Comparison of ENCODE assay signal across 27 cellular contexts in genomic region chr22:19708323-19709011, GRCh38. TPM values are rescaled to one million over a fixed set of nuclear protein-coding genes. Genes with fewer than 3 reads are reported as not detected.
DNase-seq lines count a peak whose midpoint lies in the region; ATAC-seq, FAIRE-seq and TF ChIP-seq lines count a peak whose summit lies in the region.
"Had no signal": no experiment of that assay in that cellular context is flagged by ENCODE, and none has a peak within 500 bp of the region (broad histone marks: within the 10 kb centered on the region; RNA-seq: fewer than 3 reads in every experiment).

No MANE protein-coding gene starts in this region.

- intact Hi-C loops in kidney (cut with DNase I): no loop called here

- ATAC-seq in RWPE2 (ENCODE audit: low read depth): no peak
- peak; percentile 3 for ATAC-seq in stimulated activated effector memory CD8-positive, alpha-beta T cell treated with anti-CD3 and anti-CD28 coated beads, Interleukin-12 subunit alpha, Interleukin-12 subunit beta, amount 100 ng/mL, for 72 hours
- no peak for ATAC-seq in HG02938 (IDR thresholded peaks at IDR 0.05; ENCODE audit: unreplicated experiment)
- ATAC-seq: activated CD8-positive, alpha-beta memory T cell treated with anti-CD3 and anti-CD28 coated beads, Interleukin-2, amount 10 ng/mL, durations not matched to agents 7 days and 5 days had no signal

- TF ChIP-seq CTCF in RWPE2 (IDR thresholded peaks at IDR 0.05; ENCODE audit: poor library complexity, severe bottlenecking): no peak
- no peak for TF ChIP-seq CTCF in kidney (IDR thresholded peaks at IDR 0.05; ENCODE audit: borderline replicate concordance, extremely low read depth, insufficient read depth)
- TF ChIP-seq CTCF in endothelial cell (IDR thresholded peaks at IDR 0.05; ENCODE audit: unreplicated experiment): no peak

- H3K9ac ChIP-seq in kidney (ENCODE audit: low read length in 2 of 2): no peak overlapping the region
- H3K9ac ChIP-seq: parathyroid adenoma had no signal

- in situ Hi-C loops in KBM-7 (cut with MboI; ENCODE audit: low pct_unique_long_range_greater_than_20kb, low sequenced_read_pairs): no loop called here

- no peaks in the 10 kb centered on the region for H3K27me3 ChIP-seq in RWPE2 (ENCODE audit: insufficient read depth, poor library complexity, severe bottlenecking)
- H3K27me3 ChIP-seq: ascending aorta, uterus had no signal

- FAIRE-seq in GM12891 (lab: Jason Lieb, UNC): no peak
- no peak for FAIRE-seq in kidney (lab: Jason Lieb, UNC)
- FAIRE-seq: endothelial cell of umbilical vein, GM19239 had no signal

- H3K9me3 ChIP-seq in RWPE2 (ENCODE audit: severe bottlenecking) (no peaks in the 10 kb centered on the region), kidney (ENCODE audit: control insufficient read depth in 1 of 2, low read length in 2 of 2) (no peaks in the 10 kb centered on the region)
- H3K9me3 ChIP-seq: ascending aorta, uterus had no signal

- no peak overlapping the region for H3K4me3 Mint-ChIP-seq in stimulated activated effector memory CD8-positive, alpha-beta T cell treated with anti-CD3 and anti-CD28 coated beads, Interleukin-12 subunit alpha, Interleukin-12 subunit beta, amount 100 ng/mL, for 72 hours
- no peak overlapping the region for H3K4me3 Mint-ChIP-seq in endothelial cell (ENCODE audit: unreplicated experiment)
- H3K4me3 Mint-ChIP-seq: activated CD4-positive, alpha-beta T cell treated with anti-CD3 and anti-CD28 coated beads, Interleukin-2, amount 10 ng/mL, durations not matched to agents 7 days and 5 days; activated CD8-positive, alpha-beta memory T cell treated with anti-CD3 and anti-CD28 coated beads, Interleukin-2, amount 10 ng/mL, durations not matched to agents 7 days and 5 days; activated naive CD4-positive, alpha-beta T cell treated with anti-CD3 and anti-CD28 coated beads, Interleukin-2, amount 50 U/mL, for 24 hours; activated T-helper 1 cell treated with anti-CD3 and anti-CD28 coated beads, Interleukin-12 subunit alpha, Interleukin-12 subunit beta, Interleukin-2, Interleukin-4 antibody, amounts not matched to agents 30 ng/mL and 10 ng/mL and 1 ng/mL, durations not matched to agents 14 hours and 24 hours and 36 hours; nephron progenitor cell; T-helper 2 cell treated with Interferon-gamma antibody and Interleukin-4, amounts not matched to agents 5 μg/mL and 100 μg/mL, for 36 hours had no signal

- peaks cover 11% of the 10 kb centered on the region for H3K27me3 Mint-ChIP-seq in endothelial cell (ENCODE audit: unreplicated experiment)

- no peaks in the 10 kb centered on the region for H3K36me3 ChIP-seq in RWPE2 (ENCODE audit: low read depth)
- no peaks in the 10 kb centered on the region for H3K36me3 ChIP-seq in kidney (ENCODE audit: control insufficient read depth in 1 of 2, insufficient read depth in 2 of 2, low read length in 2 of 2)
- H3K36me3 ChIP-seq: ascending aorta, uterus had no signal

- no peaks in the 10 kb centered on the region for H3K4me1 Mint-ChIP-seq in stimulated activated effector memory CD8-positive, alpha-beta T cell treated with anti-CD3 and anti-CD28 coated beads, Interleukin-12 subunit alpha, Interleukin-12 subunit beta, amount 100 ng/mL, for 72 hours
- no peaks in the 10 kb centered on the region for H3K4me1 Mint-ChIP-seq in endothelial cell (ENCODE audit: unreplicated experiment)
- H3K4me1 Mint-ChIP-seq: activated CD4-positive, alpha-beta T cell treated with anti-CD3 and anti-CD28 coated beads, Interleukin-2, amount 10 ng/mL, durations not matched to agents 7 days and 5 days; activated CD8-positive, alpha-beta memory T cell treated with anti-CD3 and anti-CD28 coated beads, Interleukin-2, amount 10 ng/mL, durations not matched to agents 7 days and 5 days; activated naive CD4-positive, alpha-beta T cell treated with anti-CD3 and anti-CD28 coated beads, Interleukin-2, amount 50 U/mL, for 24 hours had no signal

- H3K4me1 ChIP-seq in RWPE2 (ENCODE audit: insufficient read depth, poor library complexity, severe bottlenecking) (no peaks in the 10 kb centered on the region), kidney (ENCODE audit: control insufficient read depth in 1 of 2, insufficient read depth in 1 of 2, low read depth in 1 of 2, low read length in 2 of 2) (no peaks in the 10 kb centered on the region)
- H3K4me1 ChIP-seq: ascending aorta, parathyroid adenoma had no signal

- no peak overlapping the region for H3K4me3 ChIP-seq in RWPE2 (ENCODE audit: severe bottlenecking)
- no peak overlapping the region for H3K4me3 ChIP-seq in kidney (ENCODE audit: low read length in 2 of 2)
- H3K4me3 ChIP-seq: ascending aorta, uterus had no signal

- H3K27ac ChIP-seq in RWPE2 (ENCODE audit: poor library complexity, severe bottlenecking): no peak overlapping the region
- no peak overlapping the region for H3K27ac ChIP-seq in kidney (ENCODE audit: low read depth in 2 of 2, low read length in 2 of 2)
- H3K27ac ChIP-seq: ascending aorta, parathyroid adenoma, uterus, VCaP had no signal

- H3K27ac Mint-ChIP-seq in stimulated activated effector memory CD8-positive, alpha-beta T cell treated with anti-CD3 and anti-CD28 coated beads, Interleukin-12 subunit alpha, Interleukin-12 subunit beta, amount 100 ng/mL, for 72 hours: no peak overlapping the region
- H3K27ac Mint-ChIP-seq in endothelial cell (ENCODE audit: unreplicated experiment): no peak overlapping the region
- H3K27ac Mint-ChIP-seq: activated CD4-positive, alpha-beta T cell treated with anti-CD3 and anti-CD28 coated beads, Interleukin-2, amount 10 ng/mL, durations not matched to agents 7 days and 5 days; activated CD8-positive, alpha-beta memory T cell treated with anti-CD3 and anti-CD28 coated beads, Interleukin-2, amount 10 ng/mL, durations not matched to agents 7 days and 5 days; activated naive CD4-positive, alpha-beta T cell treated with anti-CD3 and anti-CD28 coated beads, Interleukin-2, amount 50 U/mL, for 24 hours; activated T-helper 1 cell treated with anti-CD3 and anti-CD28 coated beads, Interleukin-12 subunit alpha, Interleukin-12 subunit beta, Interleukin-2, Interleukin-4 antibody, amounts not matched to agents 30 ng/mL and 10 ng/mL and 1 ng/mL, durations not matched to agents 14 hours and 24 hours and 36 hours; nephron progenitor cell; T-helper 2 cell treated with Interferon-gamma antibody and Interleukin-4, amounts not matched to agents 5 μg/mL and 100 μg/mL, for 36 hours had no signal

- no peaks in the 10 kb centered on the region for H3K9me3 Mint-ChIP-seq in stimulated activated effector memory CD8-positive, alpha-beta T cell treated with anti-CD3 and anti-CD28 coated beads, Interleukin-12 subunit alpha, Interleukin-12 subunit beta, amount 100 ng/mL, for 72 hours
- no peaks in the 10 kb centered on the region for H3K9me3 Mint-ChIP-seq in endothelial cell (ENCODE audit: unreplicated experiment)
- H3K9me3 Mint-ChIP-seq: activated CD4-positive, alpha-beta T cell treated with anti-CD3 and anti-CD28 coated beads, Interleukin-2, amount 10 ng/mL, durations not matched to agents 7 days and 5 days; activated naive CD4-positive, alpha-beta T cell treated with anti-CD3 and anti-CD28 coated beads, Interleukin-2, amount 50 U/mL, for 24 hours; activated T-helper 1 cell treated with anti-CD3 and anti-CD28 coated beads, Interleukin-12 subunit alpha, Interleukin-12 subunit beta, Interleukin-2, Interleukin-4 antibody, amounts not matched to agents 30 ng/mL and 10 ng/mL and 1 ng/mL, durations not matched to agents 14 hours and 24 hours and 36 hours; nephron progenitor cell; T-helper 2 cell treated with Interferon-gamma antibody and Interleukin-4, amounts not matched to agents 5 μg/mL and 100 μg/mL, for 36 hours had no signal

- DNase-seq in GM12891 (ENCODE audit: insufficient read length, low spot score) (peak; percentile 11), RWPE2 (ENCODE audit: low spot score) (peak; percentile 56), kidney (peak; percentile 63), KBM-7 (no peak), endothelial cell (ENCODE audit: low spot score) (no peak)
- no peak for DNase-seq in stimulated activated effector memory CD8-positive, alpha-beta T cell treated with anti-CD3 and anti-CD28 coated beads, Interleukin-12 subunit alpha, Interleukin-12 subunit beta, amount 100 ng/mL, for 72 hours (ENCODE audit: low spot score in 2 of 2)
- DNase-seq: activated CD4-positive, alpha-beta T cell treated with anti-CD3 and anti-CD28 coated beads, Interleukin-2, amount 10 ng/mL, durations not matched to agents 7 days and 5 days; activated CD8-positive, alpha-beta memory T cell treated with anti-CD3 and anti-CD28 coated beads, Interleukin-2, amount 10 ng/mL, durations not matched to agents 7 days and 5 days; caudate nucleus; dermis blood vessel endothelial cell; EL; NCI-H1092 treated with DMSO at 0.1 percent for 48 hours; NCI-H2029 treated with DMSO at 0.1 percent for 48 hours; NCI-H226; NCI-H82; RPMI8226 had no signal

- TF ChIP-seq POLR2A in GM12891 (IDR thresholded peaks at IDR 0.05; ENCODE audit: low read depth, low read length): no peak

- no peaks in the 10 kb centered on the region for H3K36me3 Mint-ChIP-seq in stimulated activated effector memory CD8-positive, alpha-beta T cell treated with anti-CD3 and anti-CD28 coated beads, Interleukin-12 subunit alpha, Interleukin-12 subunit beta, amount 100 ng/mL, for 72 hours
- H3K36me3 Mint-ChIP-seq in endothelial cell (ENCODE audit: low read depth, unreplicated experiment): no peaks in the 10 kb centered on the region
- H3K36me3 Mint-ChIP-seq: activated CD8-positive, alpha-beta memory T cell treated with anti-CD3 and anti-CD28 coated beads, Interleukin-2, amount 10 ng/mL, durations not matched to agents 7 days and 5 days; activated naive CD4-positive, alpha-beta T cell treated with anti-CD3 and anti-CD28 coated beads, Interleukin-2, amount 50 U/mL, for 24 hours had no signal

TF ChIP-seq in GM12891, 5 proteins besides CTCF, POLR2A, EP300 and RAD21:
- no peak for TF ChIP-seq PAX5 (IDR thresholded peaks at IDR 0.05; ENCODE audit: insufficient read depth, low read length, severe bottlenecking)
- no peak for TF ChIP-seq POU2F2 (IDR thresholded peaks at IDR 0.05; ENCODE audit: low read depth, low read length)
- TF ChIP-seq SPI1 (IDR thresholded peaks at IDR 0.05; ENCODE audit: low read depth, low read length): no peak
- no peak for TF ChIP-seq POLR2AphosphoS5 (IDR thresholded peaks at IDR 0.05; ENCODE audit: low read depth, low read length)
- no peak for TF ChIP-seq TAF1 (IDR thresholded peaks at IDR 0.05; ENCODE audit: low read depth, low read length)

RNA-seq across cellular contexts. Expression of gene SEPTIN5, which starts 5.8 kb away (rescaled TPM):
- polyA plus RNA-seq in GM12891 (2012; ENCODE audit: low read depth, missing spikeins): 0.74 TPM
- total RNA-seq in kidney: 10.4 TPM
- 13.0 TPM for polyA plus RNA-seq in kidney (ENCODE audit: insufficient read depth, low read depth, low replicate concordance)
- total RNA-seq in endothelial cell (ENCODE audit: unreplicated experiment): 2.3 TPM
- total RNA-seq: activated CD4-positive, alpha-beta T cell treated with anti-CD3 and anti-CD28 coated beads, Interleukin-2, amount 10 ng/mL, durations not matched to agents 7 days and 5 days had no signal

RNA-seq across cellular contexts. Expression of gene GP1BB, which starts 14.9 kb away (rescaled TPM):
- not detected for polyA plus RNA-seq in GM12891 (2012; ENCODE audit: low read depth, missing spikeins)
- total RNA-seq in kidney (1.9 TPM), endothelial cell (ENCODE audit: unreplicated experiment) (not detected)
- 4.1 TPM for polyA plus RNA-seq in kidney (ENCODE audit: insufficient read depth, low read depth, low replicate concordance)
- total RNA-seq: activated CD4-positive, alpha-beta T cell treated with anti-CD3 and anti-CD28 coated beads, Interleukin-2, amount 10 ng/mL, durations not matched to agents 7 days and 5 days; activated CD8-positive, alpha-beta memory T cell treated with anti-CD3 and anti-CD28 coated beads, Interleukin-2, amount 10 ng/mL, durations not matched to agents 7 days and 5 days; activated T-helper 1 cell treated with anti-CD3 and anti-CD28 coated beads, Interleukin-12 subunit alpha, Interleukin-12 subunit beta, Interleukin-2, Interleukin-4 antibody, amounts not matched to agents 30 ng/mL and 10 ng/mL and 1 ng/mL, durations not matched to agents 14 hours and 24 hours and 36 hours had no signal

RNA-seq across cellular contexts. Expression of gene TBX1, which starts 52.1 kb away (rescaled TPM):
- not detected for polyA plus RNA-seq in GM12891 (2012; ENCODE audit: low read depth, missing spikeins)
- 5.5 TPM for total RNA-seq in kidney
- polyA plus RNA-seq in kidney (ENCODE audit: insufficient read depth, low read depth, low replicate concordance): 0.45 TPM
- total RNA-seq in endothelial cell (ENCODE audit: unreplicated experiment): 0.56 TPM
- total RNA-seq: activated CD4-positive, alpha-beta T cell treated with anti-CD3 and anti-CD28 coated beads, Interleukin-2, amount 10 ng/mL, durations not matched to agents 7 days and 5 days; ascending aorta had no signal

Comparison
In these comparisons a context has a peak if more than half of its experiments do, and no peak if none do; other contexts are left out.
1. DNase-seq: peak in GM12891 (single experiment), RWPE2 (single experiment) and kidney (single experiment); none in stimulated activated effector memory CD8-positive, alpha-beta T cell treated with anti-CD3 and anti-CD28 coated beads, Interleukin-12 subunit alpha, Interleukin-12 subunit beta, amount 100 ng/mL, for 72 hours (0 of 2), KBM-7 (single experiment) and endothelial cell (single experiment).